15 cellular contexts compared by ENCODE assay signal in genomic region chr14:71538949-71539659, GRCh38.
DNase-seq lines count a peak whose midpoint lies in the region; ATAC-seq, FAIRE-seq and TF ChIP-seq lines count a peak whose summit lies in the region.
"Had no signal": no experiment of that assay in that cellular context is flagged by ENCODE, and none has a peak within 500 bp of the region (broad histone marks: within the 10 kb centered on the region; RNA-seq: fewer than 3 reads in every experiment).

No MANE protein-coding gene starts in this region.

- H3K9me3 Mint-ChIP-seq in WTC11: no peaks in the 10 kb centered on the region
- H3K9me3 Mint-ChIP-seq: CD8-positive, alpha-beta memory T cell had no signal

- POLR2A ChIA-PET in WTC11 (lab: Charles Lee): no interaction called here

- no peaks in the 10 kb centered on the region for H3K36me3 ChIP-seq in sigmoid colon
- H3K36me3 ChIP-seq: stomach had no signal

- H3K4me1 ChIP-seq in sigmoid colon: peaks cover 0 to 57% (median 43%) of the 10 kb centered on the region in 4 donors

- peak; percentile 73 for FAIRE-seq in GM19239 (lab: Jason Lieb, UNC)

- WGBS in sigmoid colon, 2 donors: 75 to 76% methylated on average over 4 of the region's 4 CpGs

- no peaks in the 10 kb centered on the region for H3K36me3 Mint-ChIP-seq in WTC11

- TF ChIP-seq CTCF in WTC11 (IDR thresholded peaks at IDR 0.05) (no peak), fibroblast of pulmonary artery (IDR thresholded peaks at IDR 0.05; ENCODE audit: low read length, missing control alignments) (no peak), sigmoid colon (IDR thresholded peaks at IDR 0.05) (no peak)

- TF ChIP-seq EP300 in sigmoid colon (IDR thresholded peaks at IDR 0.05): no peak

- no peak overlapping the region for H3K4me3 ChIP-seq in fibroblast of pulmonary artery (replicated peaks; ENCODE audit: low read depth, low read length)
- H3K4me3 ChIP-seq in sigmoid colon: no peak overlapping the region
- H3K4me3 ChIP-seq: stomach had no signal

- H3K27ac Mint-ChIP-seq in WTC11: peak overlapping the region; percentile 52; the same call in 1 of the 2 replicates

- no peaks in the 10 kb centered on the region for H3K27me3 Mint-ChIP-seq in WTC11 (ENCODE audit: low read depth)
- H3K27me3 Mint-ChIP-seq: CD8-positive, alpha-beta memory T cell had no signal

- DNase-seq in GM19239 (ENCODE audit: insufficient read length, low spot score): no peak
- no peak for DNase-seq in WTC11 (ENCODE audit: low spot score)
- peak; percentile 76 for DNase-seq in fibroblast of pulmonary artery (ENCODE audit: low read depth)
- DNase-seq in sigmoid colon: no peak
- no peak for DNase-seq in NCI-H1930 (lab: John Stamatoyannopoulos, UW)
- DNase-seq in NOMO-1 treated with DMSO at 0.1 percent for 48 hours (lab: John Stamatoyannopoulos, UW; ENCODE audit: unreplicated experiment): no peak
- DNase-seq in DMS153 (lab: John Stamatoyannopoulos, UW): no peak
- DNase-seq: activated naive CD4-positive, alpha-beta T cell treated with anti-CD3 and anti-CD28 coated beads, Interleukin-2, amount 50 U/mL, for 16 hours; CD8-positive, alpha-beta memory T cell; mesendoderm; NCI-H2081 treated with DMSO at 0.1 percent for 48 hours; stimulated activated CD4-positive, alpha-beta T cell treated with anti-CD3 and anti-CD28 coated beads, Interleukin-4, amount 100 ng/mL, for 4 hours; stomach; T-helper 1 cell had no signal

- intact Hi-C loops in sigmoid colon (cut with DNase I): no loop called here

- H3K4me1 Mint-ChIP-seq in WTC11: peaks cover 53% of the 10 kb centered on the region

- H3K27ac ChIP-seq in sigmoid colon: peak overlapping the region in 3 of 4 donors; percentile 19 to 53 (median 52)

- no peak overlapping the region for H3K4me3 Mint-ChIP-seq in WTC11
- H3K4me3 Mint-ChIP-seq: CD8-positive, alpha-beta memory T cell had no signal

- ATAC-seq in WTC11 (no peak), GM18520 (IDR thresholded peaks at IDR 0.05; ENCODE audit: unreplicated experiment) (no peak)

- no peak for TF ChIP-seq POLR2A in sigmoid colon (IDR thresholded peaks at IDR 0.05)

- no peaks in the 10 kb centered on the region for H3K27me3 ChIP-seq in sigmoid colon
- H3K27me3 ChIP-seq: stomach had no signal

- no peaks in the 10 kb centered on the region for H3K9me3 ChIP-seq in sigmoid colon
- H3K9me3 ChIP-seq: stomach had no signal

- CTCF ChIA-PET in WTC11 (lab: Charles Lee): interaction anchor here (0.8 kb wide), 1 partner anchor 373 kb away, joined by 3 read pairs; no protein-coding TSS in a partner anchor

TF ChIP-seq in WTC11, 78 proteins besides CTCF, POLR2A, EP300 and RAD21:
- TF ChIP-seq ATF2 (CRISPR knock-in tag; IDR thresholded peaks at IDR 0.05; ENCODE audit: borderline replicate concordance, low read depth): no peak
